In genomic region chr1:236522937-236523703, GRCh38 we compare ENCODE assay signal across 8 cellular contexts. TPM values are rescaled to one million over a fixed set of nuclear protein-coding genes. Genes with fewer than 3 reads are reported as not detected.
A peak's percentile ranks its signal among the peaks of the same experiment; 100 is the strongest.
DNase-seq lines count a peak whose midpoint lies in the region; ATAC-seq and TF ChIP-seq lines count a peak whose summit lies in the region.

No MANE protein-coding gene starts in this region.

- H3K27me3 ChIP-seq in DND-41 (ENCODE audit: insufficient read depth, low read length, poor library complexity), result no peaks in the 10 kb centered on the region
- no peaks in the 10 kb centered on the region for H3K27me3 ChIP-seq in ascending aorta
- peaks cover 24% of the 10 kb centered on the region for H3K27me3 ChIP-seq in iPS-18a (ENCODE audit: control insufficient read depth, insufficient read depth, low read length)

- peaks cover 21% of the 10 kb centered on the region for H3K4me1 ChIP-seq in DND-41 (ENCODE audit: insufficient read depth, low read length)
- peaks cover 0 to 6% of the 10 kb centered on the region in 2 donors for H3K4me1 ChIP-seq in ascending aorta
- no peaks in the 10 kb centered on the region for H3K4me1 ChIP-seq in iPS-18a (ENCODE audit: control insufficient read depth, low read depth, low read length)

- peaks cover 9% of the 10 kb centered on the region for H3K79me2 ChIP-seq in DND-41 (ENCODE audit: insufficient read depth, low read length)

- no peak for ATAC-seq in DND-41 (ENCODE audit: insufficient read depth, low read depth)
- peak; percentile 3 for ATAC-seq in HG03139 (IDR thresholded peaks at IDR 0.05; ENCODE audit: unreplicated experiment)
- no peak for ATAC-seq in HG02623 (IDR thresholded peaks at IDR 0.05; ENCODE audit: unreplicated experiment)
- no peak for ATAC-seq in GM19328 (IDR thresholded peaks at IDR 0.05; ENCODE audit: unreplicated experiment)

- peaks cover 16% of the 10 kb centered on the region for H3K36me3 ChIP-seq in DND-41 (ENCODE audit: insufficient read depth, low read length)
- H3K36me3 ChIP-seq in ascending aorta, result peaks cover 6 to 9% of the 10 kb centered on the region in 2 donors
- H3K36me3 ChIP-seq in iPS-18a (ENCODE audit: control insufficient read depth, low read depth, low read length), result no peaks in the 10 kb centered on the region

- intact Hi-C loops in ascending aorta (cut with DNase I), result loop anchor here (5.0 kb wide), 2 partner anchors 149 to 1021 kb away; partner anchors contain the start of gene B3GALNT2

- TF ChIP-seq CTCF in DND-41 (IDR thresholded peaks at IDR 0.05; ENCODE audit: borderline replicate concordance, extremely low read depth, low read length, poor library complexity, severe bottlenecking) (no peak), ascending aorta (IDR thresholded peaks at IDR 0.05) (no peak)

- H2AFZ ChIP-seq in DND-41 (ENCODE audit: low read depth, low read length), result peak overlapping the region; percentile 89

- H3K9me3 ChIP-seq in DND-41 (ENCODE audit: insufficient read depth, low read length, severe bottlenecking) (no peaks in the 10 kb centered on the region), ascending aorta (no peaks in the 10 kb centered on the region), iPS-18a (ENCODE audit: control insufficient read depth, low read depth, low read length) (no peaks in the 10 kb centered on the region)

- H3K9ac ChIP-seq in DND-41 (ENCODE audit: low read depth, low read length) (peak overlapping the region; percentile 70), iPS-18a (ENCODE audit: low read length) (no peak overlapping the region)

- H4K20me1 ChIP-seq in DND-41 (ENCODE audit: insufficient read depth, low read length), result no peaks in the 10 kb centered on the region

- peak overlapping the region; percentile 67 for H3K27ac ChIP-seq in DND-41 (ENCODE audit: low read length)
- peak overlapping the region; percentile 77 to 88 for H3K27ac ChIP-seq in ascending aorta
- no peak overlapping the region for H3K27ac ChIP-seq in iPS-18a (ENCODE audit: low read length)
- peak overlapping the region; percentile 27 to 98 (median 94) for H3K27ac ChIP-seq in skin epidermis

- peak overlapping the region; percentile 64 for H3K4me2 ChIP-seq in DND-41 (ENCODE audit: insufficient read depth, low read length)

- DNase-seq in DND-41, result no peak
- DNase-seq in ascending aorta (ENCODE audit: low spot score in 2 of 2), result no peak
- DNase-seq in GOT3 (lab: John Stamatoyannopoulos, UW), result no peak

- peak overlapping the region; percentile 66 to 69; a peak in 3 of 4 replicates for H3K4me3 ChIP-seq in DND-41 (ENCODE audit: low read depth in 1 of 2, low read length in 2 of 2)
- peak overlapping the region; percentile 68 to 78 for H3K4me3 ChIP-seq in ascending aorta
- peak overlapping the region; percentile 72 for H3K4me3 ChIP-seq in iPS-18a (ENCODE audit: low read length)
- H3K4me3 ChIP-seq in skin epidermis, result peak overlapping the region; percentile 67 to 99 (median 93)

RNA-seq across cellular contexts. Expression of gene LGALS8, which starts 0.7 kb away (rescaled TPM):
- total RNA-seq in ascending aorta, result 45.8 TPM
